In genomic region chr16:54312502-54312991, GRCh38 we compare ENCODE assay signal across 28 cellular contexts. TPM values are rescaled to one million over a fixed set of nuclear protein-coding genes. Genes with fewer than 3 reads are reported as not detected.
"Had no signal": no experiment of that assay in that cellular context is flagged by ENCODE, and none has a peak within 500 bp of the region (broad histone marks: within the 10 kb centered on the region; RNA-seq: fewer than 3 reads in every experiment).

No MANE protein-coding gene starts in this region.

- H3K4me3 ChIP-seq: neural progenitor cell, ovary, psoas muscle, right lobe of liver, skin epidermis, smooth muscle cell, spleen, suprapubic skin, testis, tibial artery, transverse colon, upper lobe of left lung, uterus had no signal

- ATAC-seq: naive thymus-derived CD4-positive, alpha-beta T cell; psoas muscle; right cardiac atrium; right lobe of liver; stimulated activated memory B cell treated with anti-CD40 and anti-IgM and Interleukin-4, amounts not matched to agents 10 μg/mL and 1 μg/mL and 100 μg/mL, for 72 hours; stimulated activated naive CD8-positive, alpha-beta T cell treated with anti-CD3 and anti-CD28 coated beads, Interleukin-15, amount 100 ng/mL, for 72 hours; stimulated activated naive CD8-positive, alpha-beta T cell treated with anti-CD3 and anti-CD28 coated beads, Interleukin-15, Interleukin-2, amounts not matched to agents 100 U/mL and 50 U/mL, for 24 hours had no signal

- H3K4me2 ChIP-seq: neural progenitor cell, smooth muscle cell had no signal

- DNase-seq: naive thymus-derived CD4-positive, alpha-beta T cell; occipital lobe; ovary; psoas muscle; right cardiac atrium; right lobe of liver; spleen; stimulated activated CD4-positive, alpha-beta T cell treated with anti-CD3 and anti-CD28 coated beads, Interleukin-12 subunit alpha, Interleukin-12 subunit beta, amount 100 ng/mL, for 4 hours; stimulated activated CD4-positive, alpha-beta T cell treated with anti-CD3 and anti-CD28 coated beads, Interleukin-1b, Interleukin-23, amount 100 ng/mL, for 48 hours; stimulated activated CD4-positive, alpha-beta T cell treated with anti-CD3 and anti-CD28 coated beads, Interleukin-4, amount 100 ng/mL, for 1 hour; stimulated activated CD4-positive, alpha-beta T cell treated with anti-CD3 and anti-CD28 coated beads, Interleukin-4, amount 100 ng/mL, for 4 hours; stimulated activated CD8-positive, alpha-beta memory T cell treated with anti-CD3 and anti-CD28 coated beads, Interleukin-4, amount 100 ng/mL, for 48 hours; stimulated activated naive CD4-positive, alpha-beta T cell; stimulated activated naive CD8-positive, alpha-beta T cell treated with anti-CD3 and anti-CD28 coated beads, Interleukin-15, amount 100 ng/mL, for 72 hours; stimulated activated naive CD8-positive, alpha-beta T cell treated with anti-CD3 and anti-CD28 coated beads, Interleukin-15, Interleukin-2, amounts not matched to agents 100 U/mL and 50 U/mL, for 24 hours; substantia nigra; testis; tibial artery; transverse colon; upper lobe of left lung; uterus had no signal

- H3K79me2 ChIP-seq: parathyroid adenoma had no signal

- H2AFZ ChIP-seq: neural progenitor cell, parathyroid adenoma had no signal

- H3K9me3 ChIP-seq: ovary, psoas muscle, right lobe of liver, spleen, suprapubic skin, testis, tibial artery, transverse colon, upper lobe of left lung, uterus had no signal

- H3K9ac ChIP-seq: neural progenitor cell, parathyroid adenoma had no signal

- H3K27ac ChIP-seq: neural progenitor cell, ovary, parathyroid adenoma, psoas muscle, right lobe of liver, skin epidermis, spleen, suprapubic skin, testis, tibial artery, transverse colon, upper lobe of left lung, uterus had no signal

- H3K36me3 ChIP-seq: neural progenitor cell, ovary, right lobe of liver, spleen, suprapubic skin, tibial artery, transverse colon, upper lobe of left lung, uterus had no signal

- H3K27me3 ChIP-seq: neural progenitor cell, ovary, right lobe of liver, suprapubic skin, testis, tibial artery, upper lobe of left lung, uterus had no signal

- H3K4me1 ChIP-seq: neural progenitor cell, parathyroid adenoma, psoas muscle, right lobe of liver, spleen, suprapubic skin, testis, tibial artery, transverse colon, upper lobe of left lung, uterus had no signal

RNA-seq across cellular contexts. Expression of gene IRX3, which starts 26.0 kb away (rescaled TPM):
- total RNA-seq: occipital lobe had no signal
- polyA plus RNA-seq: naive thymus-derived CD4-positive, alpha-beta T cell; neural cell had no signal
